Comparison of ENCODE assay signal across 2 cellular contexts in genomic region chr12:107695772-107696171, GRCh38.
TF ChIP-seq lines count a peak whose summit lies in the region.

No MANE protein-coding gene starts in this region.

TF ChIP-seq in SK-N-SH, 30 proteins besides CTCF, POLR2A, EP300 and RAD21 (continued from another document):
- TF ChIP-seq FOSL2 (IDR thresholded peaks at IDR 0.05; ENCODE audit: borderline replicate concordance, low read depth), result peak; percentile 27; the same call in 1 of the 2 replicates
TF ChIP-seq in SK-N-SH: peak in this region for 3; not testable (repeated sequence) for 27.

TF ChIP-seq in K562, 482 proteins besides CTCF, POLR2A, EP300 and RAD21 (continued from another document):
- peak; percentile 24; the same call in 1 of the 2 replicates for TF ChIP-seq BCOR (IDR thresholded peaks at IDR 0.05)
- peak; percentile 93 for TF ChIP-seq NFE2 (IDR thresholded peaks at IDR 0.05; ENCODE audit: low read depth)
- TF ChIP-seq C11orf30 (IDR thresholded peaks at IDR 0.05; ENCODE audit: low read depth), result peak; percentile 92
- peak; percentile 65; the same call in 1 of the 2 replicates for TF ChIP-seq NFE2L1 (tag; IDR thresholded peaks at IDR 0.05; ENCODE audit: borderline replicate concordance, low read depth)
- peak; percentile 92 for TF ChIP-seq ZNF384 (IDR thresholded peaks at IDR 0.05; ENCODE audit: low read depth, low read length)
- TF ChIP-seq MAFK (IDR thresholded peaks at IDR 0.05; ENCODE audit: low read length), result peak; percentile 78
TF ChIP-seq in K562: peak in this region for 11; not testable (repeated sequence) for 471.
